ENCODE assay signal across 8 cellular contexts in genomic region chr17:46044286-46044928, GRCh38. TPM values are rescaled to one million over a fixed set of nuclear protein-coding genes. Genes with fewer than 3 reads are reported as not detected.
DNase-seq lines count a peak whose midpoint lies in the region; ATAC-seq and TF ChIP-seq lines count a peak whose summit lies in the region.

No MANE protein-coding gene starts in this region.

- peaks cover 29 to 79% (median 78%) of the 10 kb centered on the region in 3 experiments; a peak in 6 of 7 replicates for H3K36me3 Mint-ChIP-seq in H9 (ENCODE audit: insufficient read depth in 1 of 3, low read depth in 3 of 3)
- H3K36me3 Mint-ChIP-seq in activated CD4-positive, alpha-beta memory T cell treated with anti-CD3 and anti-CD28 coated beads for 36 hours: peaks cover 26% of the 10 kb centered on the region

- no peak overlapping the region for H3T11ph ChIP-seq in H9 (ENCODE audit: low read length)

- H4K8ac ChIP-seq in H9 (replicated peaks; ENCODE audit: insufficient read length, low read depth, low read length): no peak overlapping the region

- DNase-seq in Ammon's horn (ENCODE audit: low spot score) (peak; percentile 92), H9 (peak; percentile 76), NCI-H524 (lab: John Stamatoyannopoulos, UW) (peak; percentile 83 to 97), epithelial cell of proximal tubule (ENCODE audit: low read depth) (peak; percentile 77), stomach (peak; percentile 81)
- peak; percentile 62 for DNase-seq in activated CD4-positive, alpha-beta memory T cell treated with anti-CD3 and anti-CD28 coated beads for 36 hours

- H3K27ac ChIP-seq in H9 (ENCODE audit: insufficient read length, low read depth, low read length): no peak overlapping the region
- peak overlapping the region; percentile 43 for H3K27ac ChIP-seq in muscle layer of colon (ENCODE audit: low read depth, low read length)
- peak overlapping the region in 4 of 5 donors; percentile 5 to 67 (median 50) for H3K27ac ChIP-seq in stomach

- H2BK20ac ChIP-seq in H9 (ENCODE audit: low read depth, low read length, poor library complexity, severe bottlenecking): no peak overlapping the region

- TF ChIP-seq EP300 in stomach (IDR thresholded peaks at IDR 0.05): no peak

- H3K36me3 ChIP-seq in muscle layer of colon (ENCODE audit: insufficient read depth, low read length) (peaks cover 37% of the 10 kb centered on the region), stomach (peaks cover 16 to 63% (median 53%) of the 10 kb centered on the region in 4 donors)

- no peak for ATAC-seq in GM18870 (IDR thresholded peaks at IDR 0.05; ENCODE audit: unreplicated experiment)

- H2AFZ ChIP-seq in H9 (ENCODE audit: low read length): no peak overlapping the region

- TF ChIP-seq CTCF in H9 (conservative IDR thresholded peaks at IDR 0.05) (peak; percentile 89), epithelial cell of proximal tubule (conservative IDR thresholded peaks at IDR 0.05; ENCODE audit: low read depth, low read length) (peak; percentile 93), stomach (IDR thresholded peaks at IDR 0.05) (peak in 5 of 7 experiments; percentile 66 to 93 (median 81))

- H3K4me3 Mint-ChIP-seq in H9: no peak overlapping the region
- no peak overlapping the region for H3K4me3 Mint-ChIP-seq in activated CD4-positive, alpha-beta memory T cell treated with anti-CD3 and anti-CD28 coated beads for 36 hours

- no peak overlapping the region for H2BK15ac ChIP-seq in H9 (ENCODE audit: low read depth, low read length)

- no peaks in the 10 kb centered on the region for H3K9me3 Mint-ChIP-seq in H9
- H3K9me3 Mint-ChIP-seq in activated CD4-positive, alpha-beta memory T cell treated with anti-CD3 and anti-CD28 coated beads for 36 hours: no peaks in the 10 kb centered on the region

- H4K20me1 ChIP-seq in H9 (ENCODE audit: control insufficient read depth, insufficient read depth, insufficient read length): no peaks in the 10 kb centered on the region

- no peak overlapping the region for H3K23ac ChIP-seq in H9 (ENCODE audit: insufficient read length, low read depth, low read length)

- H3K14ac ChIP-seq in H9 (ENCODE audit: insufficient read depth, low read length): no peak overlapping the region

- no peak overlapping the region for H2BK5ac ChIP-seq in H9 (ENCODE audit: insufficient read length, low read length)

- H3K27me3 ChIP-seq in H9 (ENCODE audit: insufficient read depth, low read length) (no peaks in the 10 kb centered on the region), muscle layer of colon (ENCODE audit: control insufficient read depth in 1 of 2, insufficient read depth in 2 of 2, low read length in 2 of 2) (no peaks in the 10 kb centered on the region), stomach (no peaks in the 10 kb centered on the region)

- H4K91ac ChIP-seq in H9 (ENCODE audit: insufficient read length, low read depth, low read length): no peak overlapping the region

- intact Hi-C loops in activated CD4-positive, alpha-beta memory T cell treated with anti-CD3 and anti-CD28 coated beads for 36 hours (cut with micrococcal nuclease): no loop called here
- intact Hi-C loops in stomach (cut with DNase I; ENCODE audit: low total_unique reads): no loop called here

- no peak overlapping the region for H3K4me3 ChIP-seq in epithelial cell of proximal tubule (ENCODE audit: low read depth, low read length)
- no peak overlapping the region for H3K4me3 ChIP-seq in muscle layer of colon (ENCODE audit: low read depth in 1 of 2, low read length in 2 of 2)
- H3K4me3 ChIP-seq in stomach: no peak overlapping the region

- no peak overlapping the region for H3K4ac ChIP-seq in H9 (ENCODE audit: low read depth, low read length)

- no peak overlapping the region for H3K9ac ChIP-seq in H9 (ENCODE audit: extremely low read depth, insufficient read length, low read length)
- H3K9ac ChIP-seq in muscle layer of colon (ENCODE audit: low read length): no peak overlapping the region

- no peak for TF ChIP-seq POLR2A in stomach (IDR thresholded peaks at IDR 0.05)

- H3K4me1 Mint-ChIP-seq in H9: peaks cover 13 to 18% of the 10 kb centered on the region in 2 experiments
- H3K4me1 Mint-ChIP-seq in activated CD4-positive, alpha-beta memory T cell treated with anti-CD3 and anti-CD28 coated beads for 36 hours (ENCODE audit: low read depth): peaks cover 18% of the 10 kb centered on the region

- no peaks in the 10 kb centered on the region for H3K79me2 ChIP-seq in H9 (ENCODE audit: insufficient read depth, low read length)

- POLR2A ChIA-PET in activated CD4-positive, alpha-beta memory T cell treated with anti-CD3 and anti-CD28 coated beads for 36 hours (lab: Charles Lee): no interaction called here

- H3K4me1 ChIP-seq in H9 (ENCODE audit: insufficient read depth, low read length): no peaks in the 10 kb centered on the region
- H3K4me1 ChIP-seq in muscle layer of colon (ENCODE audit: insufficient read depth, low read length): peaks cover 31% of the 10 kb centered on the region
- H3K4me1 ChIP-seq in stomach: peaks cover 23 to 70% (median 40%) of the 10 kb centered on the region in 4 donors

- WGBS in H9 (ENCODE audit: extremely low coverage, insufficient read length, low lambda C conversion rate): no CpG with 5 or more reads among the region's 5 CpGs
- WGBS in stomach, 5 donors: 32 to 46% (median 38%) methylated on average over 5 of the region's 5 CpGs

- CTCF ChIA-PET in activated CD4-positive, alpha-beta memory T cell treated with anti-CD3 and anti-CD28 coated beads for 36 hours (lab: Charles Lee): interaction anchor here (0.5 to 5.0 kb wide), 44 partner anchors 8 to 469 kb away, joined by 3 to 70 read pairs (median 4); partner anchors contain the start of genes KANSL1 and MAPT

- H2AK5ac ChIP-seq in H9 (ENCODE audit: insufficient read length, low read length): no peak overlapping the region

- H3K27me3 Mint-ChIP-seq in H9 (ENCODE audit: low read depth): no peaks in the 10 kb centered on the region
- no peaks in the 10 kb centered on the region for H3K27me3 Mint-ChIP-seq in activated CD4-positive, alpha-beta memory T cell treated with anti-CD3 and anti-CD28 coated beads for 36 hours

- H3K18ac ChIP-seq in H9 (ENCODE audit: insufficient read length, low read depth, low read length): no peak overlapping the region

- H4K5ac ChIP-seq in H9 (ENCODE audit: insufficient read length, low read depth, low read length): no peak overlapping the region

- no peak overlapping the region for H2BK120ac ChIP-seq in H9 (ENCODE audit: low read depth, low read length, poor library complexity, severe bottlenecking)

- H3K9me3 ChIP-seq in H9 (ENCODE audit: control insufficient read depth, low read depth, low read length): no peaks in the 10 kb centered on the region
- H3K9me3 ChIP-seq in muscle layer of colon (ENCODE audit: low read length): no peaks in the 10 kb centered on the region
- no peaks in the 10 kb centered on the region for H3K9me3 ChIP-seq in stomach

- H3K27ac Mint-ChIP-seq in H9: peak overlapping the region in 2 of 3 experiments; percentile 3 to 59; a peak in 1 of 7 replicates
- no peak overlapping the region for H3K27ac Mint-ChIP-seq in activated CD4-positive, alpha-beta memory T cell treated with anti-CD3 and anti-CD28 coated beads for 36 hours

- no peaks in the 10 kb centered on the region for H3K79me1 ChIP-seq in H9 (ENCODE audit: insufficient read depth, low read depth, low read length, poor library complexity, severe bottlenecking)

- no peak overlapping the region for H3K4me2 ChIP-seq in H9 (ENCODE audit: insufficient read depth, insufficient read length, low read length)

- no peak overlapping the region for H2BK12ac ChIP-seq in H9 (ENCODE audit: insufficient read length, low read depth, low read length)

- no peaks in the 10 kb centered on the region for H3K23me2 ChIP-seq in H9 (ENCODE audit: insufficient read length, low read depth, low read length, poor library complexity, severe bottlenecking)

- no peak overlapping the region for H3K56ac ChIP-seq in H9 (ENCODE audit: insufficient read length, low read depth, low read length)

RNA-seq across cellular contexts. Expression of gene STH, which starts 45.4 kb away (rescaled TPM):
- total RNA-seq in H9 (2021) (not detected in 2 replicates), epithelial cell of proximal tubule (not detected in 2 replicates), stomach (not detected)
- not detected for total RNA-seq in activated CD4-positive, alpha-beta memory T cell treated with anti-CD3 and anti-CD28 coated beads for 36 hours
- polyA plus RNA-seq in stomach: not detected
